Comparison of ENCODE assay signal across 15 cellular contexts in genomic region chr2:6181525-6182270, GRCh38.
DNase-seq lines count a peak whose midpoint lies in the region; ATAC-seq and TF ChIP-seq lines count a peak whose summit lies in the region.
"Had no signal": no experiment of that assay in that cellular context is flagged by ENCODE, and none has a peak within 500 bp of the region (broad histone marks: within the 10 kb centered on the region; RNA-seq: fewer than 3 reads in every experiment).

No MANE protein-coding gene starts in this region.

- no peaks in the 10 kb centered on the region for H3K27me3 ChIP-seq in mammary epithelial cell (ENCODE audit: insufficient read depth, low read length)
- H3K27me3 ChIP-seq: transverse colon had no signal

- no TSS peak for BruUV-seq in MCF 10A (replicated peaks; lab: Mats Ljungman, UMichigan)
- BruUV-seq in mammary epithelial cell (replicated peaks; lab: Mats Ljungman, UMichigan): no TSS peak

- no peaks in the 10 kb centered on the region for H3K4me1 ChIP-seq in mammary epithelial cell (ENCODE audit: insufficient read depth, low read length)

- WGBS in mammary epithelial cell (ENCODE audit: low coverage, missing lambda C conversion rate): 4% methylated on average over 8 of the region's 8 CpGs

- no peak overlapping the region for H2AFZ ChIP-seq in mammary epithelial cell (ENCODE audit: low read depth, low read length)

- intact Hi-C loops in MCF 10A (cut with micrococcal nuclease) (no loop called here), mammary epithelial cell (cut with micrococcal nuclease) (no loop called here)

- TF ChIP-seq CTCF in MCF 10A (IDR thresholded peaks at IDR 0.05; ENCODE audit: unreplicated experiment) (no peak), mammary epithelial cell (conservative IDR thresholded peaks at IDR 0.05 in 1 of 2, IDR thresholded peaks at IDR 0.05 in 1 of 2; ENCODE audit: extremely low read depth in 1 of 2, insufficient read depth in 1 of 2, low read depth in 1 of 2, low read length in 2 of 2) (no peak), astrocyte of the cerebellum (IDR thresholded peaks at IDR 0.05; ENCODE audit: low read depth, low read length, missing control alignments) (no peak)

- dilution Hi-C loops in mammary epithelial cell (cut with HindIII; ENCODE audit: low sequenced_read_pairs): no loop called here

- peaks cover 22% of the 10 kb centered on the region for H3K9me3 ChIP-seq in mammary epithelial cell (replicated peaks; ENCODE audit: insufficient read depth, low read length)
- H3K9me3 ChIP-seq: transverse colon had no signal

- no peaks in the 10 kb centered on the region for H3K36me3 Mint-ChIP-seq in MCF 10A (ENCODE audit: insufficient read depth, unreplicated experiment)
- H3K36me3 Mint-ChIP-seq: activated CD4-positive, alpha-beta memory T cell treated with anti-CD3 and anti-CD28 coated beads for 36 hours had no signal

- DNase-seq in MCF 10A (ENCODE audit: unreplicated experiment) (peak; percentile 84), mammary epithelial cell (no peak), astrocyte of the cerebellum (ENCODE audit: low read depth) (peak; percentile 65), kidney tubule cell (ENCODE audit: low spot score) (peak; percentile 36), CD1c-positive myeloid dendritic cell (ENCODE audit: extremely low spot score) (no peak), D341Med (ENCODE audit: low spot score) (no peak)
- no peak for DNase-seq in stimulated activated CD8-positive, alpha-beta memory T cell treated with anti-CD3 and anti-CD28 coated beads, Interleukin-4, amount 100 ng/mL, for 48 hours
- DNase-seq: activated CD4-positive, alpha-beta memory T cell treated with anti-CD3 and anti-CD28 coated beads for 36 hours; activated gamma-delta T cell; DND-41; NCI-H2107; T-helper 2 cell; transverse colon had no signal

- H3K4me3 ChIP-seq in mammary epithelial cell (replicated peaks in 1 of 3; ENCODE audit: insufficient read depth in 1 of 3, low read depth in 2 of 3, low read length in 3 of 3) (no peak overlapping the region), astrocyte of the cerebellum (ENCODE audit: low read depth, low read length) (no peak overlapping the region)
- H3K4me3 ChIP-seq: transverse colon had no signal

- no peak overlapping the region for H3K27ac ChIP-seq in mammary epithelial cell (ENCODE audit: insufficient read depth, low read depth, low read length)
- H3K27ac ChIP-seq: KMS-11, transverse colon had no signal

- no peak overlapping the region for H3K9ac ChIP-seq in mammary epithelial cell (ENCODE audit: insufficient read depth, low read length)
- H3K9ac ChIP-seq: KMS-11 had no signal

- H3K9me3 Mint-ChIP-seq in MCF 10A (ENCODE audit: unreplicated experiment): no peaks in the 10 kb centered on the region
- H3K9me3 Mint-ChIP-seq: activated CD4-positive, alpha-beta memory T cell treated with anti-CD3 and anti-CD28 coated beads for 36 hours had no signal

- peak overlapping the region; percentile 5 for H3K4me3 Mint-ChIP-seq in MCF 10A (ENCODE audit: unreplicated experiment)
- H3K4me3 Mint-ChIP-seq: activated CD4-positive, alpha-beta memory T cell treated with anti-CD3 and anti-CD28 coated beads for 36 hours had no signal

- H4K20me1 ChIP-seq in mammary epithelial cell (ENCODE audit: insufficient read depth, low read length): no peaks in the 10 kb centered on the region

- peak overlapping the region; percentile 47 for H3K27ac Mint-ChIP-seq in MCF 10A (ENCODE audit: low read depth, unreplicated experiment)
- H3K27ac Mint-ChIP-seq: activated CD4-positive, alpha-beta memory T cell treated with anti-CD3 and anti-CD28 coated beads for 36 hours had no signal

- no peaks in the 10 kb centered on the region for H3K79me2 ChIP-seq in mammary epithelial cell (ENCODE audit: insufficient read depth, low read length)

- H3K27me3 Mint-ChIP-seq in MCF 10A (ENCODE audit: insufficient read depth, unreplicated experiment): no peaks in the 10 kb centered on the region
- H3K27me3 Mint-ChIP-seq: activated CD4-positive, alpha-beta memory T cell treated with anti-CD3 and anti-CD28 coated beads for 36 hours had no signal

- H3K4me2 ChIP-seq in mammary epithelial cell (ENCODE audit: insufficient read depth, low read depth, low read length): no peak overlapping the region
- H3K4me2 ChIP-seq: KMS-11 had no signal

- H3K4me1 Mint-ChIP-seq in MCF 10A (ENCODE audit: insufficient read depth, unreplicated experiment): peaks cover 31% of the 10 kb centered on the region

- POLR2A ChIA-PET in MCF 10A (lab: Yijun Ruan, JAX): interaction anchor here (0.7 to 1.0 kb wide), 3 partner anchors 20 to 89 kb away, joined by 3 read pairs; no protein-coding TSS in a partner anchor

- H3K36me3 ChIP-seq in mammary epithelial cell (ENCODE audit: insufficient read depth, low read length): no peaks in the 10 kb centered on the region
- H3K36me3 ChIP-seq: transverse colon had no signal

- in situ Hi-C loops in mammary epithelial cell (cut with MboI; ENCODE audit: low sequenced_read_pairs in 2 of 2): no loop called here
- in situ Hi-C loops in astrocyte of the cerebellum (cut with HindIII; ENCODE audit: low sequenced_read_pairs): no loop called here

- CTCF ChIA-PET in MCF 10A (lab: Yijun Ruan, JAX) (interaction anchor here (0.6 to 1.1 kb wide), 5 partner anchors 17 to 892 kb away, joined by 3 to 7 read pairs (median 4); no protein-coding TSS in a partner anchor), mammary epithelial cell (lab: Charles Lee; ENCODE audit: low non-redundant PET) (no interaction called here)

- ATAC-seq in GM18870 (IDR thresholded peaks at IDR 0.05; ENCODE audit: unreplicated experiment): no peak

Comparison
In these comparisons a context has a peak if more than half of its experiments do, and no peak if none do; other contexts are left out.
1. DNase-seq: peak in MCF 10A (single experiment), astrocyte of the cerebellum (single experiment) and kidney tubule cell (single experiment); none in mammary epithelial cell (single experiment), CD1c-positive myeloid dendritic cell (single experiment), D341Med (single experiment) and stimulated activated CD8-positive, alpha-beta memory T cell treated with anti-CD3 and anti-CD28 coated beads, Interleukin-4, amount 100 ng/mL, for 48 hours (single experiment).